Comparison of ENCODE assay signal across 30 cellular contexts in genomic region chr10:21167288-21168010, GRCh38.
DNase-seq lines count a peak whose midpoint lies in the region; ATAC-seq, FAIRE-seq and TF ChIP-seq lines count a peak whose summit lies in the region.
"Had no signal": no experiment of that assay in that cellular context is flagged by ENCODE, and none has a peak within 500 bp of the region (broad histone marks: within the 10 kb centered on the region; RNA-seq: fewer than 3 reads in every experiment).

No MANE protein-coding gene starts in this region.

- intact Hi-C loops in Calu3 (cut with micrococcal nuclease; ENCODE audit: unreplicated experiment) (no loop called here), pancreas (cut with DNase I) (no loop called here)

- TF ChIP-seq CTCF in Calu3 (IDR thresholded peaks at IDR 0.05; ENCODE audit: unreplicated experiment) (no peak), WTC11 (IDR thresholded peaks at IDR 0.05) (no peak), fibroblast of lung (conservative IDR thresholded peaks at IDR 0.05 in 1 of 2, IDR thresholded peaks at IDR 0.05 in 1 of 2; ENCODE audit: low read depth in 1 of 2, low read length in 2 of 2) (no peak), pancreas (IDR thresholded peaks at IDR 0.05) (no peak)

- H3K27me3 Mint-ChIP-seq in Calu3 (ENCODE audit: unreplicated experiment) (no peaks in the 10 kb centered on the region), WTC11 (ENCODE audit: low read depth) (peaks cover 11% of the 10 kb centered on the region)

- BruUV-seq in Calu3 (replicated peaks; lab: Mats Ljungman, UMichigan) = no TSS peak

- H3K9me3 Mint-ChIP-seq in Calu3 (ENCODE audit: low read depth, unreplicated experiment) (peaks cover 2% of the 10 kb centered on the region), WTC11 (peaks cover 16% of the 10 kb centered on the region)
- H3K9me3 Mint-ChIP-seq: activated CD8-positive, alpha-beta T cell treated with anti-CD3 and anti-CD28 coated beads for 36 hours; activated naive CD4-positive, alpha-beta T cell treated with anti-CD3 and anti-CD28 coated beads, Interleukin-2, amount 10 ng/mL, durations not matched to agents 7 days and 5 days had no signal

- no peak overlapping the region for H3K9ac ChIP-seq in fibroblast of lung (ENCODE audit: insufficient read depth, low read length)

- H2AFZ ChIP-seq in fibroblast of lung (ENCODE audit: low read length) = no peak overlapping the region

- H3K4me3 Mint-ChIP-seq in Calu3 (ENCODE audit: low read depth, unreplicated experiment) = peak overlapping the region; percentile 33
- H3K4me3 Mint-ChIP-seq in WTC11 = no peak overlapping the region
- H3K4me3 Mint-ChIP-seq: activated CD8-positive, alpha-beta T cell treated with anti-CD3 and anti-CD28 coated beads for 36 hours; activated naive CD4-positive, alpha-beta T cell treated with anti-CD3 and anti-CD28 coated beads, Interleukin-2, amount 10 ng/mL, durations not matched to agents 7 days and 5 days; CD14-positive monocyte; mesothelial cell of epicardium; naive thymus-derived CD8-positive, alpha-beta T cell had no signal

- no peak for FAIRE-seq in pancreas (lab: Jason Lieb, UNC)

- H3K27ac Mint-ChIP-seq in Calu3 (ENCODE audit: unreplicated experiment) = no peak overlapping the region
- H3K27ac Mint-ChIP-seq in WTC11 = peak overlapping the region; percentile 54; the same call in 1 of the 2 replicates
- H3K27ac Mint-ChIP-seq: activated CD8-positive, alpha-beta T cell treated with anti-CD3 and anti-CD28 coated beads for 36 hours; activated naive CD4-positive, alpha-beta T cell treated with anti-CD3 and anti-CD28 coated beads, Interleukin-2, amount 10 ng/mL, durations not matched to agents 7 days and 5 days; mesothelial cell of epicardium; naive thymus-derived CD8-positive, alpha-beta T cell had no signal

- H3K4me1 ChIP-seq in fibroblast of lung (ENCODE audit: control insufficient read depth, extremely low read depth, insufficient read depth, low read length) (no peaks in the 10 kb centered on the region), pancreas (peaks cover 0 to 9% (median 0%) of the 10 kb centered on the region in 3 donors)

- in situ Hi-C loops in KBM-7 (cut with MboI; ENCODE audit: low pct_unique_long_range_greater_than_20kb, low sequenced_read_pairs) = no loop called here

- H3K27ac ChIP-seq in fibroblast of lung (ENCODE audit: insufficient read depth, low read length) (no peak overlapping the region), pancreas (peak overlapping the region; percentile 22 to 74 (median 56))
- H3K27ac ChIP-seq: brain microvascular endothelial cell, epithelial cell of prostate, transverse colon had no signal

- peak overlapping the region; percentile 54 for H3K4me2 ChIP-seq in fibroblast of lung (ENCODE audit: extremely low read depth, insufficient read depth, low read length)

- no peaks in the 10 kb centered on the region for H3K9me3 ChIP-seq in fibroblast of lung (ENCODE audit: control insufficient read depth, insufficient read depth, low read depth, low read length)
- no peaks in the 10 kb centered on the region for H3K9me3 ChIP-seq in pancreas
- H3K9me3 ChIP-seq: MG63, transverse colon had no signal

- 39 to 40% methylated on average over 8 of the region's 8 CpGs for WGBS in pancreas, 2 donors

- H3K36me3 Mint-ChIP-seq in Calu3 (ENCODE audit: insufficient read depth, unreplicated experiment) (peaks cover 1% of the 10 kb centered on the region), WTC11 (peaks cover 14% of the 10 kb centered on the region)
- H3K36me3 Mint-ChIP-seq: activated naive CD4-positive, alpha-beta T cell treated with anti-CD3 and anti-CD28 coated beads, Interleukin-2, amount 10 ng/mL, durations not matched to agents 7 days and 5 days; naive thymus-derived CD8-positive, alpha-beta T cell had no signal

- H3K4me1 Mint-ChIP-seq in Calu3 (ENCODE audit: low read depth, unreplicated experiment) (peaks cover 38% of the 10 kb centered on the region), WTC11 (peaks cover 19% of the 10 kb centered on the region)
- H3K4me1 Mint-ChIP-seq: activated naive CD4-positive, alpha-beta T cell treated with anti-CD3 and anti-CD28 coated beads, Interleukin-2, amount 10 ng/mL, durations not matched to agents 7 days and 5 days; CD14-positive monocyte had no signal

- DNase-seq in Calu3 (no peak), WTC11 (ENCODE audit: low spot score) (no peak), fibroblast of lung (ENCODE audit: low read depth in 2 of 2) (no peak), pancreas (no peak), KBM-7 (no peak), NCI-H526 (lab: John Stamatoyannopoulos, UW) (no peak), NCI-H69 (lab: John Stamatoyannopoulos, UW) (no peak)
- DNase-seq: activated CD4-positive, alpha-beta T cell treated with anti-CD3 and anti-CD28 coated beads for 1 hour; activated CD8-positive, alpha-beta T cell treated with anti-CD3 and anti-CD28 coated beads for 36 hours; activated naive CD4-positive, alpha-beta T cell treated with anti-CD3 and anti-CD28 coated beads, Interleukin-2, amount 10 ng/mL, durations not matched to agents 7 days and 5 days; brain microvascular endothelial cell; Caco-2; effector CD4-positive, alpha-beta T cell; glutamatergic neuron; GOT3; left ventricle myocardium superior; MG63; naive thymus-derived CD8-positive, alpha-beta T cell; NCI-H1105; NCI-H187 treated with DMSO at 0.1 percent for 48 hours; NCI-H2171 treated with DMSO at 0.1 percent for 48 hours; NCI-H524; occipital lobe; Right ventricle myocardium superior; stimulated activated CD4-positive, alpha-beta T cell treated with anti-CD3 and anti-CD28 coated beads, Interleukin-4, amount 100 ng/mL, for 1 hour had no signal

- ATAC-seq in WTC11 (no peak), pancreas (peak; percentile 31 to 63 (median 43)), GM21576 (IDR thresholded peaks at IDR 0.05; ENCODE audit: unreplicated experiment) (no peak)
- ATAC-seq: activated CD8-positive, alpha-beta T cell treated with anti-CD3 and anti-CD28 coated beads for 36 hours; left ventricle myocardium superior; naive thymus-derived CD8-positive, alpha-beta T cell had no signal

- no peaks in the 10 kb centered on the region for H3K79me2 ChIP-seq in fibroblast of lung (ENCODE audit: control insufficient read depth, insufficient read depth, low read length)

- H4K20me1 ChIP-seq in fibroblast of lung (ENCODE audit: control insufficient read depth, extremely low read depth, insufficient read depth, low read length) = no peaks in the 10 kb centered on the region

- no peak overlapping the region for H3K4me3 ChIP-seq in fibroblast of lung (replicated peaks in 1 of 4; ENCODE audit: control extremely low read depth in 1 of 4, insufficient read depth in 1 of 4, low read depth in 3 of 4, low read length in 4 of 4)
- H3K4me3 ChIP-seq in pancreas = peak overlapping the region in 2 of 4 donors; percentile 13 to 21
- H3K4me3 ChIP-seq: MG63 had no signal

- POLR2A ChIA-PET in WTC11 (lab: Charles Lee) = no interaction called here

- H3K36me3 ChIP-seq in fibroblast of lung (ENCODE audit: control insufficient read depth, insufficient read depth, low read length) = no peaks in the 10 kb centered on the region
- H3K36me3 ChIP-seq in pancreas = no peaks in the 10 kb centered on the region
- H3K36me3 ChIP-seq: brain microvascular endothelial cell, MG63, transverse colon had no signal

- H3K27me3 ChIP-seq in fibroblast of lung (ENCODE audit: control insufficient read depth, insufficient read depth, low read length) (peaks cover 4% of the 10 kb centered on the region), pancreas (no peaks in the 10 kb centered on the region)
- H3K27me3 ChIP-seq: brain microvascular endothelial cell, MG63 had no signal

- CTCF ChIA-PET in Calu3 (lab: Charles Lee) (no interaction called here), WTC11 (lab: Charles Lee) (no interaction called here)

TF ChIP-seq in WTC11, 78 proteins besides CTCF, POLR2A, EP300 and RAD21 (continues in another document):
- TF ChIP-seq ZNF512 (CRISPR knock-in tag; IDR thresholded peaks at IDR 0.05; ENCODE audit: borderline replicate concordance) (no peak), HMGA2 (CRISPR knock-in tag; IDR thresholded peaks at IDR 0.05) (no peak), STAT6 (CRISPR knock-in tag; conservative IDR thresholded peaks at IDR 0.05; ENCODE audit: low read depth) (no peak)

Comparison
In these comparisons a context has a peak if more than half of its experiments do, and no peak if none do; other contexts are left out.
1. ATAC-seq: peak in pancreas (4 of 4); none in WTC11 (single experiment) and GM21576 (single experiment).